1 cellular context compared by ENCODE assay signal in genomic region chr10:48243487-48243886, GRCh38.
TF ChIP-seq lines count a peak whose summit lies in the region.

No MANE protein-coding gene starts in this region.

TF ChIP-seq in K562, 482 proteins besides CTCF, POLR2A, EP300 and RAD21 (continued from another document):
- no peak for TF ChIP-seq UBTF (IDR thresholded peaks at IDR 0.05; ENCODE audit: borderline replicate concordance in 1 of 2, low read depth in 2 of 2, low read length in 2 of 2)
